In the genomic region with DNA sequence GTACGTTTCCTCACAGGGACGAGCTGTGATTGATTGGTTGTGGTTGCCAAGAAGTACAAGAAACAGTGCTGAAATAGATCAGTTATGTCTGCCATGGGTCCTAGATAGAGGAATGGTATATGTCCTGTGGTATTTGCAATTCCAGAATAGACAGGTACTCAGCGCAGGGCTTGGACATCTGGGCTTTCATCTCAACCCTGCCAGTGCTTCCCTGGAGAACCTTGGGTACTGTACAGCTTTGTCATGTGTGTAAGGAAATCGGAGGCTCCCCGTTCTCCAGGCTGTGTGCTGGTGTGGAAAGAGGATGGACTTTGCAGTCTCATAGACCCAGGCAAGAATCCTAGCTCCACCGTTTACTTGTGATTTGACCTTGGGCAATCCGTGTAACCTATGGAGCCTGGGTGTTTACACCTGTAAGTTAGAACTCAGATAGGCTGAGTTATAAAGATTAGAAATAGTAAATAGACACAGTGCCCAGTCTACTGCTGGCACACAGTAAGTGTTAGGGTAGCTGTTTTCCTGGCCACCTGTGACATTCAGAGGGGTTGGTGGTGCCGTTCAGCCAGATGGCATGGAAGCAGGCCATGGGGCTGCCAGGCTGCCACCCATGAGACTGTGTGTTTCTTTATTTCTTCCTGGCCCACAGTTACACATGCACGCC, we compare ENCODE assay signal across 17 cellular contexts. TPM values are rescaled to one million over a fixed set of nuclear protein-coding genes. Genes with fewer than 3 reads are reported as not detected.
DNase-seq lines count a peak whose midpoint lies in the region; ATAC-seq and TF ChIP-seq lines count a peak whose summit lies in the region.
"Had no signal": no experiment of that assay in that cellular context is flagged by ENCODE, and none has a peak within 500 bp of the region (broad histone marks: within the 10 kb centered on the region; RNA-seq: fewer than 3 reads in every experiment).

No MANE protein-coding gene starts in this region.

- H3K79me2 ChIP-seq in hepatocyte: no peaks in the 10 kb centered on the region
- H3K79me2 ChIP-seq in smooth muscle cell (ENCODE audit: low read depth): no peaks in the 10 kb centered on the region

- no peaks in the 10 kb centered on the region for H3K9me3 ChIP-seq in HEK293 (ENCODE audit: control insufficient read depth, insufficient read depth, low read depth, low read length)
- no peaks in the 10 kb centered on the region for H3K9me3 ChIP-seq in hepatocyte (ENCODE audit: low read depth)
- no peaks in the 10 kb centered on the region for H3K9me3 ChIP-seq in psoas muscle
- H3K9me3 ChIP-seq in smooth muscle cell (replicated peaks; ENCODE audit: low read depth): no peaks in the 10 kb centered on the region

- H3F3A ChIP-seq in smooth muscle cell (ENCODE audit: low read depth): no peaks in the 10 kb centered on the region

- no peaks in the 10 kb centered on the region for H3K27me3 ChIP-seq in hepatocyte
- no peaks in the 10 kb centered on the region for H3K27me3 ChIP-seq in psoas muscle (ENCODE audit: insufficient read depth in 3 of 3, low read length in 2 of 3)
- H3K27me3 ChIP-seq in smooth muscle cell (ENCODE audit: low read depth): no peaks in the 10 kb centered on the region

- no peaks in the 10 kb centered on the region for H3K36me3 ChIP-seq in HEK293 (ENCODE audit: control insufficient read depth in 2 of 2, insufficient read depth in 1 of 2, low read length in 2 of 2)
- no peaks in the 10 kb centered on the region for H3K36me3 ChIP-seq in hepatocyte (replicated peaks; ENCODE audit: insufficient read depth, low read depth)
- no peaks in the 10 kb centered on the region for H3K36me3 ChIP-seq in psoas muscle (ENCODE audit: insufficient read depth in 1 of 2, low read depth in 1 of 2)
- no peaks in the 10 kb centered on the region for H3K36me3 ChIP-seq in smooth muscle cell (ENCODE audit: low read depth)

- H4K20me1 ChIP-seq in hepatocyte (ENCODE audit: insufficient read depth, poor library complexity, severe bottlenecking) (no peaks in the 10 kb centered on the region), smooth muscle cell (ENCODE audit: low read depth) (no peaks in the 10 kb centered on the region)

- peak; percentile 51 for DNase-seq in amniotic epithelial cell (ENCODE audit: low read depth)
- peak; percentile 58 for DNase-seq in hepatocyte (ENCODE audit: low spot score)
- DNase-seq in psoas muscle: peak in 1 of 2 donors; percentile 15
- no peak for DNase-seq in ecto neural progenitor cell (ENCODE audit: low spot score)
- DNase-seq in GM19240 (ENCODE audit: insufficient read length, low spot score): no peak
- no peak for DNase-seq in inferior parietal cortex (ENCODE audit: extremely low spot score)
- DNase-seq in smooth muscle cell (lab: John Stamatoyannopoulos, UW; ENCODE audit: unreplicated experiment): no peak
- DNase-seq: H7, IMR-90, NCI-H1048, NCI-H1436, NCI-H2081, OCI-M1, SHP77 treated with DMSO at 0.1 percent for 48 hours had no signal

- H3K4me1 ChIP-seq in HEK293 (ENCODE audit: control insufficient read depth, insufficient read depth, low read length) (no peaks in the 10 kb centered on the region), hepatocyte (ENCODE audit: insufficient read depth) (peaks cover 12% of the 10 kb centered on the region), psoas muscle (no peaks in the 10 kb centered on the region), smooth muscle cell (ENCODE audit: low read depth) (no peaks in the 10 kb centered on the region)

- ATAC-seq in psoas muscle: peak in 3 of 4 donors; percentile 35 to 48 (median 42)

- 71% methylated on average over 9 of the region's 9 CpGs for WGBS in hepatocyte (ENCODE audit: low lambda C conversion rate, missing lambda C conversion rate)
- 40 to 62% (median 46%) methylated on average over 9 of the region's 9 CpGs for WGBS in psoas muscle, 3 donors
- 93% methylated on average over 9 of the region's 9 CpGs for WGBS in smooth muscle cell (ENCODE audit: low lambda C conversion rate)

- CTCF ChIA-PET in HEK293 (lab: Yijun Ruan, JAX): interaction anchor here (0.5 to 1.7 kb wide), 6 partner anchors 47 to 217 kb away, joined by 3 to 7 read pairs (median 4); no protein-coding TSS in a partner anchor

- H3K4me2 ChIP-seq in hepatocyte: peak overlapping the region; percentile 23
- H3K4me2 ChIP-seq in smooth muscle cell: no peak overlapping the region

- POLR2A ChIA-PET in HEK293 (lab: Yijun Ruan, JAX): no interaction called here

- H3K27ac ChIP-seq in HEK293 (ENCODE audit: extremely low read depth, low read depth, low read length): no peak overlapping the region
- H3K27ac ChIP-seq in hepatocyte: peak overlapping the region; percentile 61
- no peak overlapping the region for H3K27ac ChIP-seq in psoas muscle
- no peak overlapping the region for H3K27ac ChIP-seq in smooth muscle cell (ENCODE audit: low read depth)
- H3K27ac ChIP-seq: C4-2B, HL-60 had no signal

- intact Hi-C loops in psoas muscle (cut with DNase I): no loop called here

- H2AFZ ChIP-seq in hepatocyte (no peak overlapping the region), smooth muscle cell (ENCODE audit: low read depth) (no peak overlapping the region)

- H3K9me2 ChIP-seq in hepatocyte (replicated peaks; ENCODE audit: insufficient read depth): no peaks in the 10 kb centered on the region

- TF ChIP-seq CTCF in HEK293 (tag by site-specific recombination; IDR thresholded peaks at IDR 0.05) (no peak), hepatocyte (IDR thresholded peaks at IDR 0.05; ENCODE audit: poor library complexity) (no peak), psoas muscle (IDR thresholded peaks at IDR 0.05) (no peak), smooth muscle cell (IDR thresholded peaks at IDR 0.05; ENCODE audit: borderline replicate concordance, insufficient read depth, poor library complexity, severe bottlenecking) (no peak)

- H3K4me3 ChIP-seq in HEK293 (ENCODE audit: low read depth, low read length) (no peak overlapping the region), hepatocyte (no peak overlapping the region), psoas muscle (no peak overlapping the region), smooth muscle cell (no peak overlapping the region)

- no peak overlapping the region for H3K9ac ChIP-seq in smooth muscle cell (ENCODE audit: low read depth)

TF ChIP-seq in HEK293, 187 proteins besides CTCF, POLR2A, EP300 and RAD21:
- TF ChIP-seq ZNF292 (tag by site-specific recombination; IDR thresholded peaks at IDR 0.05; ENCODE audit: borderline replicate concordance, low read depth): no peak
- TF ChIP-seq ZFHX2 (tag by site-specific recombination; conservative IDR thresholded peaks at IDR 0.05): no peak
- TF ChIP-seq ZIC2 (tag by site-specific recombination; IDR thresholded peaks at IDR 0.05): no peak
- no peak for TF ChIP-seq ZNF133 (tag by site-specific recombination; IDR thresholded peaks at IDR 0.05)
- 0 out of 2 replicates have a peak, but pooled peaks have one; percentile 29 for TF ChIP-seq ZBTB17 (tag by site-specific recombination; IDR thresholded peaks at IDR 0.05)
- TF ChIP-seq, protein P1, sequence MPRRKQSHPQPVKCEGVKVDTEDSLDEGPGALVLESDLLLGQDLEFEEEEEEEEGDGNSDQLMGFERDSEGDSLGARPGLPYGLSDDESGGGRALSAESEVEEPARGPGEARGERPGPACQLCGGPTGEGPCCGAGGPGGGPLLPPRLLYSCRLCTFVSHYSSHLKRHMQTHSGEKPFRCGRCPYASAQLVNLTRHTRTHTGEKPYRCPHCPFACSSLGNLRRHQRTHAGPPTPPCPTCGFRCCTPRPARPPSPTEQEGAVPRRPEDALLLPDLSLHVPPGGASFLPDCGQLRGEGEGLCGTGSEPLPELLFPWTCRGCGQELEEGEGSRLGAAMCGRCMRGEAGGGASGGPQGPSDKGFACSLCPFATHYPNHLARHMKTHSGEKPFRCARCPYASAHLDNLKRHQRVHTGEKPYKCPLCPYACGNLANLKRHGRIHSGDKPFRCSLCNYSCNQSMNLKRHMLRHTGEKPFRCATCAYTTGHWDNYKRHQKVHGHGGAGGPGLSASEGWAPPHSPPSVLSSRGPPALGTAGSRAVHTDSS (tag by site-specific recombination; IDR thresholded peaks at IDR 0.05): no peak
- no peak for TF ChIP-seq ZBTB1 (tag by site-specific recombination; IDR thresholded peaks at IDR 0.05)

RNA-seq across cellular contexts. Expression of a gene that starts 53.1 kb away (rescaled TPM):
- total RNA-seq in hepatocyte: 2.7 and 4.5 TPM in 2 replicates
- 5.8 and 8.5 TPM in 2 replicates for polyA plus RNA-seq in hepatocyte
- 10 to 100 TPM in 1 of 4 donors, 1 to 10 TPM in 2, under 1 TPM in 1; 0.94 to 10.7 (median 3.2) TPM for total RNA-seq in psoas muscle
- polyA plus RNA-seq in psoas muscle: 1 to 10 TPM in 1 of 3 donors, under 1 TPM in 2; 0.35 to 2.9 (median 0.74) TPM
- total RNA-seq in smooth muscle cell: 4.9 and 6.1 TPM in 2 replicates
- 11.6 and 15.0 TPM in 2 replicates for polyA plus RNA-seq in smooth muscle cell

Comparison
In these comparisons a context has a peak if more than half of its experiments do, and no peak if none do; other contexts are left out.
1. DNase-seq: peak in amniotic epithelial cell (single experiment) and hepatocyte (single experiment); none in ecto neural progenitor cell (single experiment), GM19240 (single experiment), inferior parietal cortex (single experiment) and smooth muscle cell (single experiment).